In genomic region chr7:100548459-100548858, GRCh38 we compare ENCODE assay signal across 9 cellular contexts. TPM values are rescaled to one million over a fixed set of nuclear protein-coding genes. Genes with fewer than 3 reads are reported as not detected.
DNase-seq lines count a peak whose midpoint lies in the region; ATAC-seq and TF ChIP-seq lines count a peak whose summit lies in the region.
"Not testable (repeated sequence)": the region's sequence is repeated elsewhere in the genome, so short reads cannot be mapped to it uniquely, and the experiment has no call there.
"Had no signal": no experiment of that assay in that cellular context is flagged by ENCODE, and none has a peak within 500 bp of the region (broad histone marks: within the 10 kb centered on the region; RNA-seq: fewer than 3 reads in every experiment).

No MANE protein-coding gene starts in this region.

- not testable (repeated sequence) for TF ChIP-seq POLR2A in tibial nerve (IDR thresholded peaks at IDR 0.05)

- not testable (repeated sequence) for H3K9me3 ChIP-seq in CD4-positive, alpha-beta memory T cell (ENCODE audit: control insufficient read depth in 1 of 2, low read length in 2 of 2); RWPE2 (ENCODE audit: severe bottlenecking); heart right ventricle; mucosa of stomach (ENCODE audit: control insufficient read depth, low read length); skeletal muscle tissue (ENCODE audit: control insufficient read depth in 3 of 3, low read length in 3 of 3); tibial nerve

- TF ChIP-seq EP300 in tibial nerve (IDR thresholded peaks at IDR 0.05), result not testable (repeated sequence)

- not testable (repeated sequence) for ATAC-seq in RWPE2 (ENCODE audit: low read depth); activated T-cell treated with anti-CD3 and anti-CD28 coated beads, Interleukin-2, amount 50 U/mL, for 4 hours; heart right ventricle

- peaks cover 22% of the 10 kb centered on the region for H3K36me3 ChIP-seq in CD4-positive, alpha-beta memory T cell (ENCODE audit: insufficient read depth, low read length)
- H3K36me3 ChIP-seq in RWPE2 (ENCODE audit: low read depth) (peaks cover 32% of the 10 kb centered on the region), heart right ventricle (peaks cover 0 to 46% (median 8%) of the 10 kb centered on the region in 9 donors), skeletal muscle tissue (ENCODE audit: control insufficient read depth in 3 of 3, insufficient read depth in 3 of 3, low read length in 3 of 3) (peaks cover 9 to 16% (median 12%) of the 10 kb centered on the region in 3 donors), tibial nerve (peaks cover 2 to 34% (median 4%) of the 10 kb centered on the region in 3 donors)
- H3K36me3 ChIP-seq in mucosa of stomach (ENCODE audit: control insufficient read depth, insufficient read depth, low read length), result not testable (repeated sequence)

- CTCF ChIA-PET in CD4-positive, alpha-beta memory T cell (lab: Charles Lee; ENCODE audit: partially characterized antibody), result interaction anchor here (1.0 to 13.6 kb wide), 12 partner anchors 9 to 144 kb away, joined by 3 to 254 read pairs (median 6); partner anchors contain the start of genes AGFG2, FBXO24, LRCH4 and MEPCE

- H3K4me1 Mint-ChIP-seq in CD4-positive, alpha-beta memory T cell, result peaks cover 57 to 79% (median 69%) of the 10 kb centered on the region in 4 donors
- peaks cover 73% of the 10 kb centered on the region for H3K4me1 Mint-ChIP-seq in activated T-cell treated with anti-CD3 and anti-CD28 coated beads, Interleukin-2, amount 50 U/mL, for 4 hours (ENCODE audit: low read depth)
- H3K4me1 Mint-ChIP-seq in brain, result peaks cover 54% of the 10 kb centered on the region

- intact Hi-C loops in CD4-positive, alpha-beta memory T cell (cut with micrococcal nuclease), result not testable (repeated sequence)
- intact Hi-C loops in heart right ventricle (cut with DNase I), result loop anchor here in 2 of 10 donors (5.0 kb wide), 2 partner anchors 66 to 71 kb away; partner anchors contain the start of genes NYAP1 (in 1 of the 2) and TSC22D4 (in 1 of the 2)

- not testable (repeated sequence) for H3K9me3 Mint-ChIP-seq in CD4-positive, alpha-beta memory T cell; activated T-cell treated with anti-CD3 and anti-CD28 coated beads, Interleukin-2, amount 50 U/mL, for 4 hours; brain

- POLR2A ChIA-PET in CD4-positive, alpha-beta memory T cell (lab: Charles Lee; ENCODE audit: partially characterized antibody), result interaction anchor here (1.1 to 11.5 kb wide), 12 partner anchors 8 to 119 kb away, joined by 3 to 121 read pairs (median 10); partner anchors contain the start of genes AGFG2, FBXO24, LRCH4 and MEPCE

- H3K27ac ChIP-seq in CD4-positive, alpha-beta memory T cell (ENCODE audit: low read depth, low read length), result peak overlapping the region; percentile 66
- H3K27ac ChIP-seq in RWPE2 (ENCODE audit: poor library complexity, severe bottlenecking), result peak overlapping the region; percentile 98
- H3K27ac ChIP-seq in heart right ventricle, result peak overlapping the region; percentile 63 to 94 (median 88)
- peak overlapping the region; percentile 76 for H3K27ac ChIP-seq in skeletal muscle tissue (ENCODE audit: low read depth, low read length)
- peak overlapping the region; percentile 72 to 92 (median 82) for H3K27ac ChIP-seq in tibial nerve

- H3K4me3 ChIP-seq in CD4-positive, alpha-beta memory T cell (ENCODE audit: low read length in 2 of 2); RWPE2 (ENCODE audit: severe bottlenecking); heart right ventricle; mucosa of stomach (ENCODE audit: low read length); skeletal muscle tissue (ENCODE audit: low read length in 3 of 3); tibial nerve: not testable (repeated sequence)

- not testable (repeated sequence) for H3K27me3 ChIP-seq in CD4-positive, alpha-beta memory T cell (ENCODE audit: insufficient read depth, low read length); RWPE2 (ENCODE audit: insufficient read depth, poor library complexity, severe bottlenecking); heart right ventricle; mucosa of stomach (ENCODE audit: control insufficient read depth, insufficient read depth, low read length); skeletal muscle tissue (ENCODE audit: control insufficient read depth in 3 of 3, insufficient read depth in 3 of 3, low read length in 3 of 3); tibial nerve

- WGBS in heart right ventricle, 2 donors, result 69 to 76% methylated on average over 4 of the region's 4 CpGs
- WGBS in tibial nerve, 2 donors, result 64 to 73% methylated on average over 4 of the region's 4 CpGs

- not testable (repeated sequence) for TF ChIP-seq CTCF in RWPE2 (IDR thresholded peaks at IDR 0.05; ENCODE audit: poor library complexity, severe bottlenecking); brain (conservative IDR thresholded peaks at IDR 0.05); heart right ventricle (IDR thresholded peaks at IDR 0.05); tibial nerve (IDR thresholded peaks at IDR 0.05)

- H3K27ac Mint-ChIP-seq in CD4-positive, alpha-beta memory T cell, result peak overlapping the region; percentile 70 to 98 (median 91)
- H3K27ac Mint-ChIP-seq in brain, result peak overlapping the region in 4 of 5 experiments; percentile 26 to 96 (median 60)

- not testable (repeated sequence) for DNase-seq in CD4-positive, alpha-beta memory T cell; RWPE2 (ENCODE audit: low spot score); activated T-cell treated with anti-CD3 and anti-CD28 coated beads, Interleukin-2, amount 50 U/mL, for 4 hours; heart right ventricle; tibial nerve (ENCODE audit: low spot score in 2 of 2)

- H3K4me3 Mint-ChIP-seq in CD4-positive, alpha-beta memory T cell, result peak overlapping the region in 7 of 8 donors; percentile 4 to 88 (median 72)
- peak overlapping the region; percentile 26 for H3K4me3 Mint-ChIP-seq in activated T-cell treated with anti-CD3 and anti-CD28 coated beads, Interleukin-2, amount 50 U/mL, for 4 hours
- H3K4me3 Mint-ChIP-seq in brain, result not testable (repeated sequence)

- peaks cover 73% of the 10 kb centered on the region for H3K4me1 ChIP-seq in CD4-positive, alpha-beta memory T cell (ENCODE audit: insufficient read depth, low read length)
- H3K4me1 ChIP-seq in RWPE2 (ENCODE audit: insufficient read depth, poor library complexity, severe bottlenecking) (peaks cover 41% of the 10 kb centered on the region), heart right ventricle (peaks cover 23 to 71% (median 52%) of the 10 kb centered on the region in 9 donors), mucosa of stomach (ENCODE audit: control insufficient read depth, insufficient read depth, low read length) (peaks cover 54% of the 10 kb centered on the region), skeletal muscle tissue (ENCODE audit: control insufficient read depth in 3 of 3, insufficient read depth in 3 of 3, low read length in 3 of 3) (peaks cover 30 to 36% (median 33%) of the 10 kb centered on the region in 3 donors), tibial nerve (peaks cover 4 to 61% (median 58%) of the 10 kb centered on the region in 4 donors)

- H3K9ac ChIP-seq in mucosa of stomach (ENCODE audit: low read length), result peak overlapping the region; percentile 12
- H3K9ac ChIP-seq in skeletal muscle tissue (ENCODE audit: low read depth in 1 of 3, low read length in 3 of 3), result not testable (repeated sequence)

- H3K36me3 Mint-ChIP-seq in CD4-positive, alpha-beta memory T cell, result peaks cover 20 to 34% of the 10 kb centered on the region in 2 donors
- peaks cover 14% of the 10 kb centered on the region for H3K36me3 Mint-ChIP-seq in activated T-cell treated with anti-CD3 and anti-CD28 coated beads, Interleukin-2, amount 50 U/mL, for 4 hours (ENCODE audit: insufficient read depth)
- peaks cover 14% of the 10 kb centered on the region for H3K36me3 Mint-ChIP-seq in brain

- H3K27me3 Mint-ChIP-seq in CD4-positive, alpha-beta memory T cell; activated T-cell treated with anti-CD3 and anti-CD28 coated beads, Interleukin-2, amount 50 U/mL, for 4 hours (ENCODE audit: low read depth); brain: not testable (repeated sequence)

RNA-seq across cellular contexts. Expression of gene AGFG2, which starts 9.5 kb away (rescaled TPM):
- total RNA-seq in CD4-positive, alpha-beta memory T cell, result 10 to 100 TPM; 56.6 to 58.3 TPM
- polyA plus RNA-seq in CD4-positive, alpha-beta memory T cell, result 10 to 100 TPM; 19.7 to 35.6 TPM
- total RNA-seq in activated T-cell treated with anti-CD3 and anti-CD28 coated beads, Interleukin-2, amount 50 U/mL, for 4 hours, result 10 to 100 TPM; 58.6 to 72.0 (median 65.9) TPM
- polyA plus RNA-seq in brain (ENCODE audit: insufficient read depth, low read depth, low replicate concordance) (44.8 TPM), heart right ventricle (10 to 100 TPM in 1 of 2 donors, 1 to 10 TPM in 1; 9.9 to 24.0 TPM)
- total RNA-seq in heart right ventricle (10 to 100 TPM; 20.7 to 35.8 (median 28.4) TPM), skeletal muscle tissue (3.1 TPM), tibial nerve (10 to 100 TPM; 17.1 to 54.6 (median 35.0) TPM)

RNA-seq across cellular contexts. Expression of gene SAP25, which starts 25.2 kb away (rescaled TPM):
- 100 to 1,000 TPM; 119 to 126 TPM for total RNA-seq in CD4-positive, alpha-beta memory T cell
- polyA plus RNA-seq in CD4-positive, alpha-beta memory T cell, result under 1 TPM in 1 of 2 donors, not detected in 1; 0.72 TPM
- 1 to 10 TPM; 6.2 to 8.1 (median 7.6) TPM for total RNA-seq in activated T-cell treated with anti-CD3 and anti-CD28 coated beads, Interleukin-2, amount 50 U/mL, for 4 hours
- polyA plus RNA-seq in brain (ENCODE audit: insufficient read depth, low read depth, low replicate concordance) (0.81 TPM), heart right ventricle (1 to 10 TPM in 1 of 2 donors, under 1 TPM in 1; 0.88 to 2.3 TPM)
- total RNA-seq in heart right ventricle (under 1 TPM in 5 of 10 donors, not detected in 5; 0.36 to 0.87 (median 0.62) TPM), skeletal muscle tissue (not detected), tibial nerve (1 to 10 TPM; 2.4 to 8.4 (median 4.6) TPM)
- total RNA-seq: GM23248 had no signal
- polyA plus RNA-seq: GM23248 had no signal

RNA-seq across cellular contexts. Expression of gene LRCH4, which starts 37.5 kb away (rescaled TPM):
- total RNA-seq in CD4-positive, alpha-beta memory T cell, result 100 to 1,000 TPM; 392 to 412 TPM
- 100 to 1,000 TPM; 119 to 167 TPM for polyA plus RNA-seq in CD4-positive, alpha-beta memory T cell
- 10 to 100 TPM; 69.3 to 75.5 (median 73.1) TPM for total RNA-seq in activated T-cell treated with anti-CD3 and anti-CD28 coated beads, Interleukin-2, amount 50 U/mL, for 4 hours
- polyA plus RNA-seq in brain (ENCODE audit: insufficient read depth, low read depth, low replicate concordance), result 32.4 TPM
- 10 to 100 TPM; 18.4 to 37.9 (median 23.6) TPM for total RNA-seq in heart right ventricle
- polyA plus RNA-seq in heart right ventricle, result 10 to 100 TPM; 36.1 to 57.6 TPM
- total RNA-seq in skeletal muscle tissue, result 6.3 TPM
- 100 to 1,000 TPM; 135 to 174 (median 170) TPM for total RNA-seq in tibial nerve

RNA-seq across cellular contexts. Expression of gene FBXO24, which starts 37.7 kb away (rescaled TPM):
- 1 to 10 TPM; 1.6 to 2.1 TPM for total RNA-seq in CD4-positive, alpha-beta memory T cell
- under 1 TPM; 0.36 to 0.77 TPM for polyA plus RNA-seq in CD4-positive, alpha-beta memory T cell
- total RNA-seq in activated T-cell treated with anti-CD3 and anti-CD28 coated beads, Interleukin-2, amount 50 U/mL, for 4 hours, result under 1 TPM; 0.14 to 0.40 (median 0.34) TPM
- polyA plus RNA-seq in brain (ENCODE audit: insufficient read depth, low read depth, low replicate concordance) (0.53 TPM), heart right ventricle (under 1 TPM; 0.20 to 0.73 TPM)
- total RNA-seq in heart right ventricle (under 1 TPM in 8 of 10 donors, not detected in 2; 0.15 to 0.66 (median 0.40) TPM), skeletal muscle tissue (1.0 TPM), tibial nerve (1 to 10 TPM in 1 of 4 donors, under 1 TPM in 2, not detected in 1; 0.30 to 2.2 (median 0.84) TPM)

RNA-seq across cellular contexts. Expression of gene PCOLCE, which starts 53.7 kb away (rescaled TPM):
- 10 to 100 TPM in 1 of 2 experiments, 1 to 10 TPM in 1; 7.2 to 10.6 TPM for total RNA-seq in CD4-positive, alpha-beta memory T cell
- polyA plus RNA-seq in CD4-positive, alpha-beta memory T cell, result 1 to 10 TPM; 1.3 to 1.6 TPM
- 1 to 10 TPM; 1.4 to 3.1 (median 2.0) TPM for total RNA-seq in activated T-cell treated with anti-CD3 and anti-CD28 coated beads, Interleukin-2, amount 50 U/mL, for 4 hours
- polyA plus RNA-seq in brain (ENCODE audit: insufficient read depth, low read depth, low replicate concordance), result 24.2 TPM
- 10 to 100 TPM; 13.1 to 59.6 (median 25.8) TPM for total RNA-seq in heart right ventricle
- polyA plus RNA-seq in heart right ventricle, result 10 to 100 TPM; 56.4 to 74.3 TPM
- total RNA-seq in skeletal muscle tissue, result 91.9 TPM
- 100 to 1,000 TPM in 3 of 4 donors, 10 to 100 TPM in 1; 55.9 to 155 (median 125) TPM for total RNA-seq in tibial nerve

Comparison
In these comparisons a context has a peak if more than half of its experiments do, and no peak if none do; other contexts are left out.
1. RNA of gene SAP25, which starts 25.2 kb away (total RNA-seq): 119 to 126 TPM in CD4-positive, alpha-beta memory T cell; 6.2 to 8.1 TPM in activated T-cell treated with anti-CD3 and anti-CD28 coated beads, Interleukin-2, amount 50 U/mL, for 4 hours, 2.4 to 8.4 TPM in tibial nerve, 0.36 to 0.87 TPM in heart right ventricle and not detected in skeletal muscle tissue (single experiment); every median in the first group is over 10 times any median in the second.
2. Peak in every context shown above with its lines, with median percentiles within 50 percentile points of each other: H3K27ac ChIP-seq.